15 cellular contexts compared by ENCODE assay signal in the genomic region with DNA sequence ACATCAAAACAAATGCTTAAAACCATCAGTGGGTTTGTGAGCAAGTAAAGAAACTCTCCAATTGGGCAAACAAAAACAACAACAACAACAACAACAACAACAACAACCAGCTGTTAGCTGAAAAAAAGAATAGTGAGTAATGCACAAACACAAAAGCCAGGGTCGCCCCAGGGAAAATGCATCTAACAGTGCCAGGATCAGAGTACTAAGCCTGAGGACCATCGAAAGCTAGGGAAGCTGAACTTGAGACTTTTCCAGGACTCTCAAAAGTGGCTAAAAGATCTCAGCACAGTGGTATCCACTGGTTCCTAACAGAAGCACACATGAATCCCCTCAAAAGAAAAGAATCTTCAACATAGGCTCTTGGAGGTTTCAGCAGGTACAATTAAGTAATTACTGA.
"Had no signal": no experiment of that assay in that cellular context is flagged by ENCODE, and none has a peak within 500 bp of the region (broad histone marks: within the 10 kb centered on the region; RNA-seq: fewer than 3 reads in every experiment).

No MANE protein-coding gene starts in this region.

- DNase-seq: activated naive CD4-positive, alpha-beta T cell treated with anti-CD3 and anti-CD28 coated beads, Interleukin-2, amount 50 U/mL, for 16 hours; activated T-cell treated with anti-CD3 and anti-CD28 coated beads, Interleukin-2, amount 50 U/mL, for 1 hour; endodermal cell; midbrain; naive thymus-derived CD4-positive, alpha-beta T cell; posterior cingulate gyrus; right cardiac atrium; spleen; stimulated activated CD4-positive, alpha-beta T cell treated with anti-CD3 and anti-CD28 coated beads, Interleukin-1b, Interleukin-23, amount 100 ng/mL, for 48 hours had no signal

- H3K4me1 Mint-ChIP-seq: endodermal cell; naive thymus-derived CD4-positive, alpha-beta T cell; stimulated activated memory B cell treated with anti-CD40 and anti-IgM and Interleukin-4, amounts not matched to agents 10 μg/mL and 1 μg/mL and 100 μg/mL, for 72 hours had no signal

- H3K9me3 ChIP-seq: neutrophil, spleen, suprapubic skin had no signal

- ATAC-seq: naive thymus-derived CD4-positive, alpha-beta T cell; stimulated activated memory B cell treated with anti-CD40 and anti-IgM and Interleukin-4, amounts not matched to agents 10 μg/mL and 1 μg/mL and 100 μg/mL, for 72 hours had no signal

- H3K27me3 ChIP-seq: foreskin keratinocyte, suprapubic skin had no signal

- H3K9me3 Mint-ChIP-seq: dendritic cell treated with granulocyte-macrophage colony-stimulating factor and Interleukin-4, amounts not matched to agents 40 ng/mL and 50 ng/mL, for 4 days; endodermal cell; naive thymus-derived CD4-positive, alpha-beta T cell; stimulated activated memory B cell treated with anti-CD40 and anti-IgM and Interleukin-4, amounts not matched to agents 10 μg/mL and 1 μg/mL and 100 μg/mL, for 72 hours had no signal

- H3K27ac Mint-ChIP-seq: dendritic cell treated with granulocyte-macrophage colony-stimulating factor and Interleukin-4, amounts not matched to agents 40 ng/mL and 50 ng/mL, for 4 days; endodermal cell; naive thymus-derived CD4-positive, alpha-beta T cell; stimulated activated memory B cell treated with anti-CD40 and anti-IgM and Interleukin-4, amounts not matched to agents 10 μg/mL and 1 μg/mL and 100 μg/mL, for 72 hours had no signal

- H3K4me3 Mint-ChIP-seq: brain; dendritic cell treated with granulocyte-macrophage colony-stimulating factor and Interleukin-4, amounts not matched to agents 40 ng/mL and 50 ng/mL, for 4 days; endodermal cell; naive thymus-derived CD4-positive, alpha-beta T cell; stimulated activated memory B cell treated with anti-CD40 and anti-IgM and Interleukin-4, amounts not matched to agents 10 μg/mL and 1 μg/mL and 100 μg/mL, for 72 hours had no signal

- H3K4me1 ChIP-seq: suprapubic skin had no signal

- H3K36me3 ChIP-seq: neutrophil, spleen, suprapubic skin had no signal

- H3K4me3 ChIP-seq: spleen, suprapubic skin had no signal

- H3K36me3 Mint-ChIP-seq: brain; naive thymus-derived CD4-positive, alpha-beta T cell; stimulated activated memory B cell treated with anti-CD40 and anti-IgM and Interleukin-4, amounts not matched to agents 10 μg/mL and 1 μg/mL and 100 μg/mL, for 72 hours had no signal

- H3K27ac ChIP-seq: foreskin keratinocyte, neutrophil, suprapubic skin had no signal
